In the genomic region with DNA sequence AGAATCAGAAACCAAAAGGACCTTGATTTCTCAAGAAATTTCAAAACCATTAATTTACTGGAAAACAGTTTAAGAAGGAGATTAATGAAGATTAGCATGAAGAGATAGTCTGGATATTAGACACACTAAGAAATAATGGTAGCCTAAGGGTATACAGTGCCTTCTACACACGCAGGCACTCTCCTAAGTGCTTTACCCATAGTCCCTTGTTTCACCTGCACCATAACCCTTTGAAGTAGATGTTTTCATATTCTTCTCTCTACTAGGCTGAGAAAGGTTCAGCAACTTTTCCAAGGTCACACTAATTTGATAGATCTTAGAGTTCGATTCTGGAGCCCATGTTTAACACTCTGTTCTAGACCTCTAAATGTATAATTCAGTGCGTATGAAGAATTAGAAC, we compare ENCODE assay signal across 23 cellular contexts.
"Had no signal": no experiment of that assay in that cellular context is flagged by ENCODE, and none has a peak within 500 bp of the region (broad histone marks: within the 10 kb centered on the region; RNA-seq: fewer than 3 reads in every experiment).

No MANE protein-coding gene starts in this region.

- H3K9ac ChIP-seq: parathyroid adenoma had no signal

- H3K4me1 Mint-ChIP-seq: activated naive CD4-positive, alpha-beta T cell treated with anti-CD3 and anti-CD28 coated beads, Interleukin-2, amount 50 U/mL, for 24 hours; brain; immature natural killer cell had no signal

- DNase-seq: activated CD4-positive, alpha-beta T cell treated with anti-CD3 and anti-CD28 coated beads for 1 hour; activated CD4-positive, alpha-beta T cell treated with anti-CD3 and anti-CD28 coated beads, Interleukin-2, amount 50 U/mL, for 1 hour; activated gamma-delta T cell treated with Interleukin-2 at 50 U/mL for 16 hours; activated T-cell treated with anti-CD3 and anti-CD28 coated beads, Interleukin-2, amount 50 U/mL, for 1 hour; anterior cingulate cortex; dorsolateral prefrontal cortex; effector memory CD8-positive, alpha-beta T cell; foreskin melanocyte; immature natural killer cell; left lung; midbrain; right cardiac atrium; stimulated activated CD4-positive, alpha-beta T cell treated with anti-CD3 and anti-CD28 coated beads, Interleukin-1b, Interleukin-23, amount 100 ng/mL, for 48 hours; substantia nigra; thyroid gland; upper lobe of right lung had no signal

- H3K4me3 Mint-ChIP-seq: activated naive CD4-positive, alpha-beta T cell treated with anti-CD3 and anti-CD28 coated beads, Interleukin-2, amount 50 U/mL, for 24 hours; brain; effector memory CD8-positive, alpha-beta T cell; immature natural killer cell; natural killer cell treated with Interleukin-12 subunit alpha and Interleukin-12 subunit beta and Interleukin-15 and Interleukin-18, amount 100 ng/mL, for 72 hours; stimulated activated naive CD8-positive, alpha-beta T cell treated with anti-CD3 and anti-CD28 coated beads, Interleukin-15, Interleukin-2, amounts not matched to agents 100 ng/mL and 50 ng/mL, for 24 hours had no signal

- H2AFZ ChIP-seq: parathyroid adenoma had no signal

- H3K27ac ChIP-seq: dorsolateral prefrontal cortex, parathyroid adenoma, thyroid gland, upper lobe of right lung had no signal

- H3K27me3 ChIP-seq: dorsolateral prefrontal cortex, left lung, thyroid gland, upper lobe of right lung had no signal

- ATAC-seq: effector memory CD8-positive, alpha-beta T cell; esophagus mucosa; left lung; natural killer cell treated with Interleukin-12 subunit alpha and Interleukin-12 subunit beta and Interleukin-15 and Interleukin-18, amount 100 ng/mL, for 72 hours; right cardiac atrium; upper lobe of right lung had no signal

- H3K36me3 ChIP-seq: left lung, thyroid gland, upper lobe of right lung had no signal

- H3K4me1 ChIP-seq: left lung, parathyroid adenoma, thyroid gland, upper lobe of right lung had no signal

- H3K79me2 ChIP-seq: parathyroid adenoma had no signal

- H3K36me3 Mint-ChIP-seq: activated naive CD4-positive, alpha-beta T cell treated with anti-CD3 and anti-CD28 coated beads, Interleukin-2, amount 50 U/mL, for 24 hours; brain had no signal

- H3K27me3 Mint-ChIP-seq: activated naive CD4-positive, alpha-beta T cell treated with anti-CD3 and anti-CD28 coated beads, Interleukin-2, amount 50 U/mL, for 24 hours; brain; effector memory CD8-positive, alpha-beta T cell; natural killer cell treated with Interleukin-12 subunit alpha and Interleukin-12 subunit beta and Interleukin-15 and Interleukin-18, amount 100 ng/mL, for 72 hours; stimulated activated naive CD8-positive, alpha-beta T cell treated with anti-CD3 and anti-CD28 coated beads, Interleukin-15, Interleukin-2, amounts not matched to agents 100 ng/mL and 50 ng/mL, for 24 hours had no signal

- H3K4me3 ChIP-seq: dorsolateral prefrontal cortex, left lung, lung, thyroid gland, upper lobe of right lung had no signal

- H3K27ac Mint-ChIP-seq: activated naive CD4-positive, alpha-beta T cell treated with anti-CD3 and anti-CD28 coated beads, Interleukin-2, amount 50 U/mL, for 24 hours; brain; effector memory CD8-positive, alpha-beta T cell; immature natural killer cell; natural killer cell treated with Interleukin-12 subunit alpha and Interleukin-12 subunit beta and Interleukin-15 and Interleukin-18, amount 100 ng/mL, for 72 hours; stimulated activated naive CD8-positive, alpha-beta T cell treated with anti-CD3 and anti-CD28 coated beads, Interleukin-15, Interleukin-2, amounts not matched to agents 100 ng/mL and 50 ng/mL, for 24 hours had no signal

- H3K9me3 Mint-ChIP-seq: brain had no signal

- H3K9me3 ChIP-seq: left lung, thyroid gland, upper lobe of right lung had no signal
